1 cellular context compared by ENCODE assay signal in genomic region chr14:50678163-50678562, GRCh38.
TF ChIP-seq lines count a peak whose summit lies in the region.

No MANE protein-coding gene starts in this region.

TF ChIP-seq in H1, 55 proteins besides CTCF, POLR2A, EP300 and RAD21 (continued from another document):
- TF ChIP-seq CREB1 (IDR thresholded peaks at IDR 0.05) (no peak), TEAD4 (IDR thresholded peaks at IDR 0.05; ENCODE audit: low read depth, low read length) (no peak)
- TF ChIP-seq, protein P1, sequence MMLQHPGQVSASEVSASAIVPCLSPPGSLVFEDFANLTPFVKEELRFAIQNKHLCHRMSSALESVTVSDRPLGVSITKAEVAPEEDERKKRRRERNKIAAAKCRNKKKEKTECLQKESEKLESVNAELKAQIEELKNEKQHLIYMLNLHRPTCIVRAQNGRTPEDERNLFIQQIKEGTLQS (IDR thresholded peaks at IDR 0.05; ENCODE audit: insufficient read depth, low read depth, low read length), result no peak
